Comparison of ENCODE assay signal across 24 cellular contexts in the genomic region with DNA sequence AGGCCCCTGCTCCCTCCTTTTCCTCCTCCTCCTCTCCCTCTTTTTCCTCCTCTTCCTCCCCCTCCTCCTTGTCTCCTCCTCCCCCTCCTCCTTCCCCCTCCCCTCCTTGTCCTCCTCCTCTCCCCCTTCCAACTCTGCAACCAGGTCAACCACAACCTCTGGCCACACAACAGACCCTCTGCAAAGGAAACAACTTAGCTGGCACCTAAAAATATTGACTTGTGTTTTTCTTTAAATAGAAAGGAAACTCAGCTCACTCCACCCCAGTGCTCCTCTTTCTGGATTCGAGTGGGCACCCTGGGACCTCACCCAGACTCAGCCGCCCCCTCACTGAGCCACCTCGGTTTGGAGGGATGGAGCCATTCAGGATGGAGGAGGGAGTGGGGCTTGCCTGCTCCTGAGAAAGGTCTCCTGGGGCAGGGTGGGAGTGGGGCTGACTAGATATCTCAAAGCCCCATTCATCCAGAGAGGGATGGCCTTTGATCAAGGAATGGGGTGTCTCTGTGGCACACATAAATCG. TPM values are rescaled to one million over a fixed set of nuclear protein-coding genes. Genes with fewer than 3 reads are reported as not detected.
DNase-seq lines count a peak whose midpoint lies in the region; ATAC-seq and TF ChIP-seq lines count a peak whose summit lies in the region.
"Had no signal": no experiment of that assay in that cellular context is flagged by ENCODE, and none has a peak within 500 bp of the region (broad histone marks: within the 10 kb centered on the region; RNA-seq: fewer than 3 reads in every experiment).

No MANE protein-coding gene starts in this region.

- no peak for ATAC-seq in activated CD8-positive, alpha-beta memory T cell treated with anti-CD3 and anti-CD28 coated beads, Interleukin-2, amount 10 ng/mL, durations not matched to agents 7 days and 5 days
- ATAC-seq in GM21390 (IDR thresholded peaks at IDR 0.05; ENCODE audit: unreplicated experiment): no peak
- ATAC-seq: stimulated activated naive B cell treated with anti-CD40 and anti-IgM and Interleukin-4, amounts not matched to agents 10 μg/mL and 1 μg/mL and 100 μg/mL, for 72 hours had no signal

- CTCF ChIA-PET in activated CD8-positive, alpha-beta memory T cell treated with anti-CD3 and anti-CD28 coated beads, Interleukin-2, amount 10 ng/mL, durations not matched to agents 7 days and 5 days (lab: Charles Lee): interaction anchor here (1.3 to 4.9 kb wide), 6 partner anchors 9 to 209 kb away, joined by 3 to 29 read pairs (median 6); a partner anchor contains a TSS

- peaks cover 2% of the 10 kb centered on the region for H3K27me3 Mint-ChIP-seq in activated CD8-positive, alpha-beta memory T cell treated with anti-CD3 and anti-CD28 coated beads, Interleukin-2, amount 10 ng/mL, durations not matched to agents 7 days and 5 days
- no peaks in the 10 kb centered on the region for H3K27me3 Mint-ChIP-seq in activated T-helper 1 cell treated with anti-CD3 and anti-CD28 coated beads, Interleukin-12 subunit alpha, Interleukin-12 subunit beta, Interleukin-2, Interleukin-4 antibody, amounts not matched to agents 30 ng/mL and 10 ng/mL and 1 ng/mL, durations not matched to agents 14 hours and 24 hours and 36 hours (ENCODE audit: insufficient read depth)
- peaks cover 5% of the 10 kb centered on the region for H3K27me3 Mint-ChIP-seq in nephron progenitor cell (ENCODE audit: low read depth, poor library complexity)

- no peak for DNase-seq in activated CD8-positive, alpha-beta memory T cell treated with anti-CD3 and anti-CD28 coated beads, Interleukin-2, amount 10 ng/mL, durations not matched to agents 7 days and 5 days
- no peak for DNase-seq in activated CD8-positive, alpha-beta memory T cell treated with anti-CD3 and anti-CD28 coated beads for 24 hours
- no peak for DNase-seq in activated T-helper 1 cell treated with anti-CD3 and anti-CD28 coated beads, Interleukin-12 subunit alpha, Interleukin-12 subunit beta, Interleukin-2, Interleukin-4 antibody, amounts not matched to agents 30 ng/mL and 10 ng/mL and 1 ng/mL, durations not matched to agents 14 hours and 24 hours and 36 hours (ENCODE audit: low spot score)
- DNase-seq in nephron progenitor cell: no peak
- DNase-seq in NCI-H2081 treated with DMSO at 0.1 percent for 48 hours (lab: John Stamatoyannopoulos, UW): no peak
- DNase-seq in effector CD8-positive, alpha-beta T cell (lab: John Stamatoyannopoulos, UW): no peak
- DNase-seq: activated naive CD4-positive, alpha-beta T cell treated with Interleukin-2 at 50 U/mL for 16 hours; Caco-2; DMS79; GOT3; KG1; NCI-H1048; NCI-H1930; NCI-H226; nucleus accumbens; small intestine; stimulated activated CD4-positive, alpha-beta T cell treated with anti-CD3 and anti-CD28 coated beads, Interleukin-2, amount 100 ng/mL, for 24 hours; stimulated activated naive B cell treated with anti-CD40 and anti-IgM and Interleukin-4, amounts not matched to agents 10 μg/mL and 1 μg/mL and 100 μg/mL, for 72 hours had no signal

- no peaks in the 10 kb centered on the region for H3K27me3 ChIP-seq in KMS-11 (ENCODE audit: insufficient read depth, low read depth)
- H3K27me3 ChIP-seq: suprapubic skin, vagina had no signal

- TF ChIP-seq CTCF in KMS-11 (conservative IDR thresholded peaks at IDR 0.05; ENCODE audit: low read depth, low read length): no peak
- no peak for TF ChIP-seq CTCF in nephron progenitor cell (IDR thresholded peaks at IDR 0.05)

- H3K4me3 Mint-ChIP-seq in activated CD8-positive, alpha-beta memory T cell treated with anti-CD3 and anti-CD28 coated beads, Interleukin-2, amount 10 ng/mL, durations not matched to agents 7 days and 5 days: no peak overlapping the region
- H3K4me3 Mint-ChIP-seq in activated T-helper 1 cell treated with anti-CD3 and anti-CD28 coated beads, Interleukin-12 subunit alpha, Interleukin-12 subunit beta, Interleukin-2, Interleukin-4 antibody, amounts not matched to agents 30 ng/mL and 10 ng/mL and 1 ng/mL, durations not matched to agents 14 hours and 24 hours and 36 hours: peak overlapping the region; percentile 53
- no peak overlapping the region for H3K4me3 Mint-ChIP-seq in nephron progenitor cell
- H3K4me3 Mint-ChIP-seq: stimulated activated naive B cell treated with anti-CD40 and anti-IgM and Interleukin-4, amounts not matched to agents 10 μg/mL and 1 μg/mL and 100 μg/mL, for 72 hours had no signal

- H3K36me3 ChIP-seq in KMS-11 (ENCODE audit: insufficient read depth): no peaks in the 10 kb centered on the region
- H3K36me3 ChIP-seq: suprapubic skin, vagina had no signal

- H3K27ac ChIP-seq in KMS-11: peak overlapping the region; percentile 41; the same call in 1 of the 2 replicates

- no peak overlapping the region for H3K4me3 ChIP-seq in KMS-11 (IDR thresholded peaks at IDR 0.05; ENCODE audit: insufficient read depth, low read depth, low read length)
- H3K4me3 ChIP-seq: A549, lung, suprapubic skin, vagina had no signal

- H3K36me3 Mint-ChIP-seq in activated CD8-positive, alpha-beta memory T cell treated with anti-CD3 and anti-CD28 coated beads, Interleukin-2, amount 10 ng/mL, durations not matched to agents 7 days and 5 days: peaks cover 14% of the 10 kb centered on the region
- H3K36me3 Mint-ChIP-seq in activated T-helper 1 cell treated with anti-CD3 and anti-CD28 coated beads, Interleukin-12 subunit alpha, Interleukin-12 subunit beta, Interleukin-2, Interleukin-4 antibody, amounts not matched to agents 30 ng/mL and 10 ng/mL and 1 ng/mL, durations not matched to agents 14 hours and 24 hours and 36 hours (ENCODE audit: low read depth): peaks cover 16% of the 10 kb centered on the region
- H3K36me3 Mint-ChIP-seq in nephron progenitor cell (ENCODE audit: low read depth): peaks cover 13% of the 10 kb centered on the region
- H3K36me3 Mint-ChIP-seq: stimulated activated naive B cell treated with anti-CD40 and anti-IgM and Interleukin-4, amounts not matched to agents 10 μg/mL and 1 μg/mL and 100 μg/mL, for 72 hours had no signal

- no peaks in the 10 kb centered on the region for H4K20me1 ChIP-seq in KMS-11 (ENCODE audit: insufficient read depth)

- H3K4me1 Mint-ChIP-seq in activated CD8-positive, alpha-beta memory T cell treated with anti-CD3 and anti-CD28 coated beads, Interleukin-2, amount 10 ng/mL, durations not matched to agents 7 days and 5 days: peaks cover 71% of the 10 kb centered on the region
- H3K4me1 Mint-ChIP-seq in activated T-helper 1 cell treated with anti-CD3 and anti-CD28 coated beads, Interleukin-12 subunit alpha, Interleukin-12 subunit beta, Interleukin-2, Interleukin-4 antibody, amounts not matched to agents 30 ng/mL and 10 ng/mL and 1 ng/mL, durations not matched to agents 14 hours and 24 hours and 36 hours (ENCODE audit: low read depth): peaks cover 70% of the 10 kb centered on the region
- H3K4me1 Mint-ChIP-seq in nephron progenitor cell: peaks cover 51% of the 10 kb centered on the region

- H3K27ac Mint-ChIP-seq in activated CD8-positive, alpha-beta memory T cell treated with anti-CD3 and anti-CD28 coated beads, Interleukin-2, amount 10 ng/mL, durations not matched to agents 7 days and 5 days: peak overlapping the region; percentile 91
- peak overlapping the region; percentile 86 for H3K27ac Mint-ChIP-seq in activated T-helper 1 cell treated with anti-CD3 and anti-CD28 coated beads, Interleukin-12 subunit alpha, Interleukin-12 subunit beta, Interleukin-2, Interleukin-4 antibody, amounts not matched to agents 30 ng/mL and 10 ng/mL and 1 ng/mL, durations not matched to agents 14 hours and 24 hours and 36 hours
- H3K27ac Mint-ChIP-seq in nephron progenitor cell: peak overlapping the region; percentile 32
- H3K27ac Mint-ChIP-seq: stimulated activated naive B cell treated with anti-CD40 and anti-IgM and Interleukin-4, amounts not matched to agents 10 μg/mL and 1 μg/mL and 100 μg/mL, for 72 hours had no signal

- H3K4me2 ChIP-seq in KMS-11: peak overlapping the region; percentile 91
- H3K4me2 ChIP-seq: A549 had no signal

- peaks cover 7% of the 10 kb centered on the region for H3K9me3 Mint-ChIP-seq in activated CD8-positive, alpha-beta memory T cell treated with anti-CD3 and anti-CD28 coated beads, Interleukin-2, amount 10 ng/mL, durations not matched to agents 7 days and 5 days (ENCODE audit: low read depth)
- H3K9me3 Mint-ChIP-seq in activated T-helper 1 cell treated with anti-CD3 and anti-CD28 coated beads, Interleukin-12 subunit alpha, Interleukin-12 subunit beta, Interleukin-2, Interleukin-4 antibody, amounts not matched to agents 30 ng/mL and 10 ng/mL and 1 ng/mL, durations not matched to agents 14 hours and 24 hours and 36 hours: peaks cover 34% of the 10 kb centered on the region
- peaks cover 37% of the 10 kb centered on the region for H3K9me3 Mint-ChIP-seq in nephron progenitor cell

- H3K4me1 ChIP-seq in KMS-11 (ENCODE audit: low read depth, poor library complexity, severe bottlenecking): peaks cover 70% of the 10 kb centered on the region

- no peak overlapping the region for H2AFZ ChIP-seq in KMS-11 (ENCODE audit: low read depth)

- no peak overlapping the region for H3K9ac ChIP-seq in KMS-11

- intact Hi-C loops in activated T-helper 1 cell treated with anti-CD3 and anti-CD28 coated beads, Interleukin-12 subunit alpha, Interleukin-12 subunit beta, Interleukin-2, Interleukin-4 antibody, amounts not matched to agents 30 ng/mL and 10 ng/mL and 1 ng/mL, durations not matched to agents 14 hours and 24 hours and 36 hours (cut with micrococcal nuclease): loop anchor here (5.0 kb wide), 1 partner anchor 255 kb away; a partner anchor contains a TSS

- no peaks in the 10 kb centered on the region for H3K79me2 ChIP-seq in KMS-11 (ENCODE audit: insufficient read depth, low read depth)

RNA-seq across cellular contexts. Expression of a gene that starts 10.2 kb away (rescaled TPM):
- 1 to 10 TPM; 8.2 to 9.0 TPM for total RNA-seq in activated CD8-positive, alpha-beta memory T cell treated with anti-CD3 and anti-CD28 coated beads, Interleukin-2, amount 10 ng/mL, durations not matched to agents 7 days and 5 days
- total RNA-seq in activated T-helper 1 cell treated with anti-CD3 and anti-CD28 coated beads, Interleukin-12 subunit alpha, Interleukin-12 subunit beta, Interleukin-2, Interleukin-4 antibody, amounts not matched to agents 30 ng/mL and 10 ng/mL and 1 ng/mL, durations not matched to agents 14 hours and 24 hours and 36 hours: 8.9 and 10.0 TPM in 2 replicates

RNA-seq across cellular contexts. Expression of a gene that starts 47.9 kb away (rescaled TPM):
- 10 to 100 TPM; 13.2 to 13.5 TPM for total RNA-seq in activated CD8-positive, alpha-beta memory T cell treated with anti-CD3 and anti-CD28 coated beads, Interleukin-2, amount 10 ng/mL, durations not matched to agents 7 days and 5 days
- 15.7 TPM in 2 replicates for total RNA-seq in activated T-helper 1 cell treated with anti-CD3 and anti-CD28 coated beads, Interleukin-12 subunit alpha, Interleukin-12 subunit beta, Interleukin-2, Interleukin-4 antibody, amounts not matched to agents 30 ng/mL and 10 ng/mL and 1 ng/mL, durations not matched to agents 14 hours and 24 hours and 36 hours

Comparison
In these comparisons a context has a peak if more than half of its experiments do, and no peak if none do; other contexts are left out.
1. H3K27ac Mint-ChIP-seq: peak in every context shown above with its lines; median percentile 91 in activated CD8-positive, alpha-beta memory T cell treated with anti-CD3 and anti-CD28 coated beads, Interleukin-2, amount 10 ng/mL, durations not matched to agents 7 days and 5 days; 86 in activated T-helper 1 cell treated with anti-CD3 and anti-CD28 coated beads, Interleukin-12 subunit alpha, Interleukin-12 subunit beta, Interleukin-2, Interleukin-4 antibody, amounts not matched to agents 30 ng/mL and 10 ng/mL and 1 ng/mL, durations not matched to agents 14 hours and 24 hours and 36 hours; 32 in nephron progenitor cell.